In genomic region chr1:41662656-41663437, GRCh38 we compare ENCODE assay signal across 8 cellular contexts.
DNase-seq lines count a peak whose midpoint lies in the region; TF ChIP-seq lines count a peak whose summit lies in the region.

No MANE protein-coding gene starts in this region.

- H3K4me3 ChIP-seq in HFF-Myc (replicated peaks; ENCODE audit: low read depth, low read length) (peak overlapping the region; percentile 40), PC-9 (peak overlapping the region; percentile 59; the same call in 1 of the 2 replicates), adipocyte (ENCODE audit: low read length) (peak overlapping the region; percentile 71), sigmoid colon (peak overlapping the region; percentile 35 to 91 (median 68))

- BruUV-seq in PC-9 (replicated peaks; lab: Mats Ljungman, UMichigan) = TSS peak; percentile 75

- H2AFZ ChIP-seq in PC-9 = 0 out of 2 replicates have a peak overlapping the region, but pooled peaks have one; percentile 50

- H3K4me2 ChIP-seq in PC-9 = peak overlapping the region; percentile 75

- peaks cover 6% of the 10 kb centered on the region; the same call in 1 of the 2 replicates for H3K79me2 ChIP-seq in PC-9 (ENCODE audit: low read depth)

- TF ChIP-seq CTCF in HFF-Myc (IDR thresholded peaks at IDR 0.05; ENCODE audit: low read depth, low read length, missing control alignments) (no peak), PC-9 (conservative IDR thresholded peaks at IDR 0.05) (no peak), sigmoid colon (IDR thresholded peaks at IDR 0.05) (no peak)

- DNase-seq in DMS53 (lab: John Stamatoyannopoulos, UW) = peak; percentile 72
- no peak for DNase-seq in DMS53 treated with DMSO at 0.1 percent for 48 hours (lab: John Stamatoyannopoulos, UW; ENCODE audit: unreplicated experiment)
- DNase-seq in HFF-Myc (ENCODE audit: extremely low read depth, low read depth) = no peak
- DNase-seq in PC-9 = peak in 1 of 2 experiments; percentile 49
- peak; percentile 83 for DNase-seq in adipocyte (ENCODE audit: low read depth)
- DNase-seq in hypothalamus (lab: John Stamatoyannopoulos, UW) = peak in 29 of 51 donors; percentile 25 to 70 (median 50)
- peak; percentile 79 for DNase-seq in sigmoid colon
- DNase-seq in MV-4-11 (lab: John Stamatoyannopoulos, UW) = no peak

- peaks cover 59% of the 10 kb centered on the region for H3K4me1 ChIP-seq in PC-9 (replicated peaks; ENCODE audit: insufficient read depth)
- H3K4me1 ChIP-seq in adipocyte (ENCODE audit: control insufficient read depth, insufficient read depth, low read length) = peaks cover 24% of the 10 kb centered on the region
- H3K4me1 ChIP-seq in sigmoid colon = peaks cover 0 to 22% (median 18%) of the 10 kb centered on the region in 4 donors

- no peak for TF ChIP-seq EP300 in sigmoid colon (IDR thresholded peaks at IDR 0.05)

- intact Hi-C loops in PC-9 (cut with micrococcal nuclease; ENCODE audit: unreplicated experiment) = loop anchor here (5.0 to 10.0 kb wide), 3 partner anchors 86 to 502 kb away; partner anchors contain the start of gene GUCA2A
- intact Hi-C loops in sigmoid colon (cut with DNase I) = no loop called here

- H3K27me3 ChIP-seq in PC-9 (ENCODE audit: insufficient read depth, low read depth) (no peaks in the 10 kb centered on the region), adipocyte (replicated peaks; ENCODE audit: control insufficient read depth, insufficient read depth, low read length) (no peaks in the 10 kb centered on the region), sigmoid colon (no peaks in the 10 kb centered on the region)

- H3F3A ChIP-seq in PC-9 (ENCODE audit: insufficient read depth, low read depth) = peaks cover 32% of the 10 kb centered on the region

- no peaks in the 10 kb centered on the region for H3K36me3 ChIP-seq in PC-9 (ENCODE audit: low read depth)
- H3K36me3 ChIP-seq in adipocyte (ENCODE audit: control insufficient read depth, insufficient read depth, low read length, severe bottlenecking) = no peaks in the 10 kb centered on the region
- no peaks in the 10 kb centered on the region for H3K36me3 ChIP-seq in sigmoid colon

- 9 to 14% methylated on average over 41 of the region's 41 CpGs for WGBS in sigmoid colon, 2 donors

- CTCF ChIA-PET in PC-9 (lab: Charles Lee) = interaction anchor here (0.7 kb wide), 1 partner anchor 63 kb away, joined by 4 read pairs; no protein-coding TSS in a partner anchor

- no peaks in the 10 kb centered on the region for H3K9me3 ChIP-seq in PC-9 (ENCODE audit: insufficient read depth, low read depth)
- H3K9me3 ChIP-seq in adipocyte (ENCODE audit: control insufficient read depth, low read length) = no peaks in the 10 kb centered on the region
- H3K9me3 ChIP-seq in sigmoid colon = no peaks in the 10 kb centered on the region

- H3K9ac ChIP-seq in adipocyte (ENCODE audit: low read length) = peak overlapping the region; percentile 78

- no peak for TF ChIP-seq POLR2A in sigmoid colon (IDR thresholded peaks at IDR 0.05)

- no peaks in the 10 kb centered on the region for H3K9me2 ChIP-seq in PC-9 (ENCODE audit: insufficient read depth)

- POLR2A ChIA-PET in PC-9 (lab: Charles Lee; ENCODE audit: unreplicated experiment) = interaction anchor here (0.6 to 0.7 kb wide), 4 partner anchors 10 to 532 kb away, joined by 3 to 6 read pairs (median 3); no protein-coding TSS in a partner anchor

- H4K20me1 ChIP-seq in PC-9 (ENCODE audit: insufficient read depth) = no peaks in the 10 kb centered on the region

- H3K27ac ChIP-seq in PC-9 (no peak overlapping the region), sigmoid colon (peak overlapping the region; percentile 87 to 93 (median 90))

Comparison
In these comparisons a context has a peak if more than half of its experiments do, and no peak if none do; other contexts are left out.
1. DNase-seq: peak in DMS53 (single experiment), adipocyte (single experiment), hypothalamus (29 of 51) and sigmoid colon (single experiment); none in DMS53 treated with DMSO at 0.1 percent for 48 hours (single experiment), HFF-Myc (single experiment) and MV-4-11 (single experiment).
2. Peak in every context shown above with its lines, with median percentiles within 50 percentile points of each other: H3K4me3 ChIP-seq.